8 cellular contexts compared by ENCODE assay signal in genomic region chr6:149316740-149317655, GRCh38. TPM values are rescaled to one million over a fixed set of nuclear protein-coding genes. Genes with fewer than 3 reads are reported as not detected.
DNase-seq lines count a peak whose midpoint lies in the region; ATAC-seq, FAIRE-seq and TF ChIP-seq lines count a peak whose summit lies in the region.

No MANE protein-coding gene starts in this region.

- CTCF ChIA-PET in T-cell (lab: Charles Lee), result interaction anchor here in 1 of 2 donors (1.1 to 1.9 kb wide), 3 partner anchors 42 to 115 kb away, joined by 3 to 8 read pairs (median 5); no protein-coding TSS in a partner anchor

- H3K27ac ChIP-seq in psoas muscle (peak overlapping the region; percentile 97), urinary bladder (ENCODE audit: low read depth) (peak overlapping the region; percentile 99)

- peak overlapping the region; percentile 83 to 87 for H3K27ac Mint-ChIP-seq in T-cell

- FAIRE-seq in GM12891 (lab: Jason Lieb, UNC), result peak; percentile 93

- 0 to 1% (median 0%) methylated on average over 55 to 96 of the region's 96 CpGs for WGBS in psoas muscle, 3 donors
- WGBS in urinary bladder, result under 1% methylated on average over 96 of the region's 96 CpGs

- peak overlapping the region; percentile 81 to 91 (median 81) for H3K4me3 Mint-ChIP-seq in T-cell

- H3K27me3 ChIP-seq in psoas muscle (ENCODE audit: insufficient read depth in 3 of 3, low read length in 2 of 3), result no peaks in the 10 kb centered on the region

- peaks cover 1% of the 10 kb centered on the region for H3K36me3 Mint-ChIP-seq in T-cell

- peak; percentile 78 for ATAC-seq in HG02759 (IDR thresholded peaks at IDR 0.05; ENCODE audit: unreplicated experiment)
- peak; percentile 75 to 81 (median 78) for ATAC-seq in T-cell (replicated peaks in 1 of 4)
- peak; percentile 95 for ATAC-seq in left ventricle myocardium superior
- peak; percentile 94 to 96 (median 95) for ATAC-seq in psoas muscle

- H3K9me3 ChIP-seq in psoas muscle, result no peaks in the 10 kb centered on the region

- TF ChIP-seq POLR2A in GM12891 (IDR thresholded peaks at IDR 0.05; ENCODE audit: low read depth, low read length), result no peak

- peak; percentile 61 for DNase-seq in GM12891 (ENCODE audit: insufficient read length, low spot score)
- peak; percentile 86 to 97 (median 97) for DNase-seq in NCI-H1417 (lab: John Stamatoyannopoulos, UW)
- DNase-seq in T-cell, result peak; percentile 78 to 92 (median 89)
- peak; percentile 86 for DNase-seq in amniotic epithelial cell (ENCODE audit: low read depth)
- peak; percentile 96 for DNase-seq in left ventricle myocardium superior
- peak; percentile 92 to 95 for DNase-seq in psoas muscle

- TF ChIP-seq CTCF in psoas muscle (IDR thresholded peaks at IDR 0.05), result peak; percentile 13

- H3K4me3 ChIP-seq in psoas muscle (peak overlapping the region; percentile 97), urinary bladder (ENCODE audit: low read depth, low read length) (peak overlapping the region; percentile 98)

- no peaks in the 10 kb centered on the region for H3K9me3 Mint-ChIP-seq in T-cell

- peaks cover 22% of the 10 kb centered on the region for H3K4me1 ChIP-seq in psoas muscle
- no peaks in the 10 kb centered on the region for H3K4me1 ChIP-seq in urinary bladder (ENCODE audit: insufficient read depth)

- POLR2A ChIA-PET in T-cell (lab: Charles Lee), result interaction anchor here in 1 of 2 donors (0.7 kb wide), 6 partner anchors 51 to 250 kb away, joined by 3 to 4 read pairs (median 3); no protein-coding TSS in a partner anchor

- H3K36me3 ChIP-seq in psoas muscle (ENCODE audit: insufficient read depth in 1 of 2, low read depth in 1 of 2) (no peaks in the 10 kb centered on the region), urinary bladder (ENCODE audit: insufficient read depth) (no peaks in the 10 kb centered on the region)

- H3K27me3 Mint-ChIP-seq in T-cell, result no peaks in the 10 kb centered on the region

- H3K4me1 Mint-ChIP-seq in T-cell, result peaks cover 26 to 50% (median 39%) of the 10 kb centered on the region in 3 donors

- intact Hi-C loops in left ventricle myocardium superior (cut with micrococcal nuclease) (no loop called here), psoas muscle (cut with DNase I) (loop anchor here (5.0 kb wide), 2 partner anchors 95 to 235 kb away; no protein-coding TSS in a partner anchor)

TF ChIP-seq in GM12891, 5 proteins besides CTCF, POLR2A, EP300 and RAD21:
- TF ChIP-seq SPI1 (IDR thresholded peaks at IDR 0.05; ENCODE audit: low read depth, low read length), result peak; percentile 38; the same call in 1 of the 2 replicates
- no peak for TF ChIP-seq POLR2AphosphoS5 (IDR thresholded peaks at IDR 0.05; ENCODE audit: low read depth, low read length)
- TF ChIP-seq TAF1 (IDR thresholded peaks at IDR 0.05; ENCODE audit: low read depth, low read length), result no peak
- 0 out of 2 replicates have a peak, but pooled peaks have one; percentile 8 for TF ChIP-seq POU2F2 (IDR thresholded peaks at IDR 0.05; ENCODE audit: low read depth, low read length)
- peak; percentile 61 for TF ChIP-seq PAX5 (IDR thresholded peaks at IDR 0.05; ENCODE audit: insufficient read depth, low read length, severe bottlenecking)
TF ChIP-seq in GM12891: peak in this region for 3.

RNA-seq across cellular contexts. Expression of gene TAB2, which starts 0.5 kb away (rescaled TPM):
- 17.2 TPM for polyA plus RNA-seq in GM12891 (2012; ENCODE audit: low read depth, missing spikeins)
- total RNA-seq in T-cell (100 to 1,000 TPM; 128 to 160 (median 146) TPM), left ventricle myocardium superior (57.6 TPM), psoas muscle (10 to 100 TPM; 44.3 to 72.2 (median 63.7) TPM), urinary bladder (78.3 TPM)
- polyA plus RNA-seq in psoas muscle (10 to 100 TPM; 35.9 to 86.0 (median 54.4) TPM), urinary bladder (42.2 TPM)

Comparison
In these comparisons a context has a peak if more than half of its experiments do, and no peak if none do; other contexts are left out.
1. Peak in every context shown above with its lines: DNase-seq, ATAC-seq, H3K4me3 ChIP-seq and H3K27ac ChIP-seq.